11 cellular contexts compared by ENCODE assay signal in genomic region chr16:770411-770810, GRCh38. TPM values are rescaled to one million over a fixed set of nuclear protein-coding genes. Genes with fewer than 3 reads are reported as not detected.
"Had no signal": no experiment of that assay in that cellular context is flagged by ENCODE, and none has a peak within 500 bp of the region (broad histone marks: within the 10 kb centered on the region; RNA-seq: fewer than 3 reads in every experiment).

No MANE protein-coding gene starts in this region.

- H3K36me3 ChIP-seq: HAP-1 had no signal

- H3K9me3 Mint-ChIP-seq: HFFc6, IgD-negative memory B cell had no signal

- H3K36me3 Mint-ChIP-seq: IgD-negative memory B cell had no signal

- DNase-seq: GM23248, GOT3, H7, HFFc6 had no signal

- H3K27ac Mint-ChIP-seq: HFFc6, IgD-negative memory B cell had no signal

- ATAC-seq: HCT116 had no signal

- H3K4me1 ChIP-seq: HAP-1 had no signal

- H3K27me3 Mint-ChIP-seq: IgD-negative memory B cell had no signal

- H3K27ac ChIP-seq: GM23248, HL-60 had no signal

- H3K9ac ChIP-seq: GM23248 had no signal

- H2AFZ ChIP-seq: GM23248 had no signal

- H3K9me3 ChIP-seq: HAP-1 had no signal

- H3K4me3 ChIP-seq: GM23248, HAP-1 had no signal

- H3K4me3 Mint-ChIP-seq: HFFc6, IgD-negative memory B cell had no signal

- H3K4me1 Mint-ChIP-seq: IgD-negative memory B cell had no signal

RNA-seq across cellular contexts. Expression of gene MSLN, which starts 9.9 kb away (rescaled TPM):
- total RNA-seq: GM23248, H4, H7, HT1080 had no signal
- polyA plus RNA-seq: GM23248, IgD-negative memory B cell had no signal

RNA-seq across cellular contexts. Expression of gene GNG13, which starts 30.1 kb away (rescaled TPM):
- total RNA-seq: GM23248, H4, H7, HepG2, HFFc6, HT1080 had no signal
- polyA plus RNA-seq: GM23248, HepG2, IgD-negative memory B cell had no signal
